In the genomic region with DNA sequence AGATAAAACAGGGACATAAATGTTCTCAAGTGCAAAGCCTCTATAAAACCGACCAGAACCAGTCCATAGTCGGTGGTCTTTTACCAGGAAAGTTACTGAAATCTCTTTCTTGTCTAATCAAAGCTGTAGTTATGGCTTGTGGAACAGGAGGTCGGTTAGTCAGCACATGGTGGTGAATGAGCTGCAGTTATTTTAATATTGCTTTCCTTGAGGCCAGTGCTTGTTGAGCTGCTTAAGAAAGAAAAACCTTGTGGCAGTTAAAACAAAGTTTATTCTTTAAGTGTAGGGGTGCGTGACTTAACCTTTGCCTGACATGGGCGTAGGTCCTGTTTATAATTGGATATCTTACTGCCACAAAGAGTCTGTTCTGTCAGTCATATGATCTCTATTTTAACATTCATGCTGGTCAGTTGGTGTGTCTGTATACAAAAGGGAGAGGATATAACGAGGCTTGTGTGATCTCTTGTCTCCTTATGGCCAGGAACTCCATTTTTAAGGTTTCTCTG, we compare ENCODE assay signal across 22 cellular contexts.
"Had no signal": no experiment of that assay in that cellular context is flagged by ENCODE, and none has a peak within 500 bp of the region (broad histone marks: within the 10 kb centered on the region; RNA-seq: fewer than 3 reads in every experiment).

No MANE protein-coding gene starts in this region.

- H3K27ac ChIP-seq: epithelial cell of prostate, heart right ventricle, lower lobe of right lung, neutrophil, ovary, psoas muscle, right atrium auricular region, VCaP had no signal

- H3K4me1 ChIP-seq: psoas muscle, right atrium auricular region had no signal

- H3K36me3 ChIP-seq: heart right ventricle, lower lobe of right lung, neutrophil, ovary, right atrium auricular region, spleen had no signal

- H3K9me3 ChIP-seq: lower lobe of right lung, neutrophil, ovary, psoas muscle, right atrium auricular region had no signal

- DNase-seq: activated CD4-positive, alpha-beta memory T cell treated with anti-CD3 and anti-CD28 coated beads, Interleukin-2, amount 10 ng/mL, durations not matched to agents 7 days and 5 days; activated CD4-positive, alpha-beta T cell treated with anti-CD3 and anti-CD28 coated beads, Interleukin-2, amount 10 ng/mL, durations not matched to agents 24 days and 14 days; activated effector memory CD4-positive, alpha-beta T cell treated with anti-CD3 and anti-CD28 coated beads, Interleukin-2, amount 50 U/mL, for 16 hours; activated naive CD4-positive, alpha-beta T cell treated with anti-CD3 and anti-CD28 coated beads, Interleukin-2, amount 10 ng/mL, durations not matched to agents 7 days and 5 days; amygdala; cerebellar nuclear complex; cortex of kidney; heart right ventricle; lower lobe of right lung; mesendoderm; ovary; psoas muscle; spleen; stimulated activated CD4-positive, alpha-beta T cell treated with anti-CD3 and anti-CD28 coated beads, Interleukin-4, amount 100 ng/mL, for 1 hour; stimulated activated naive CD4-positive, alpha-beta T cell had no signal

- H3K27me3 ChIP-seq: heart right ventricle, neutrophil, ovary, right atrium auricular region, spleen had no signal

- H3K4me3 ChIP-seq: heart right ventricle, lower lobe of right lung, ovary, psoas muscle, right atrium auricular region, spleen had no signal

- ATAC-seq: activated CD4-positive, CD25-positive, alpha-beta regulatory T cell treated with anti-CD3 and anti-CD28 coated beads, Interleukin-2, amount 50 U/mL, for 24 hours; heart right ventricle; left lobe of liver; lower lobe of right lung; natural killer cell treated with Interleukin-12 subunit alpha and Interleukin-12 subunit beta and Interleukin-15 and Interleukin-18, amount 100 ng/mL, for 72 hours; psoas muscle had no signal
